18 cellular contexts compared by ENCODE assay signal in genomic region chr1:9417695-9418094, GRCh38.
A peak's percentile ranks its signal among the peaks of the same experiment; 100 is the strongest.
DNase-seq lines count a peak whose midpoint lies in the region; ATAC-seq and TF ChIP-seq lines count a peak whose summit lies in the region.
"Had no signal": no experiment of that assay in that cellular context is flagged by ENCODE, and none has a peak within 500 bp of the region (broad histone marks: within the 10 kb centered on the region; RNA-seq: fewer than 3 reads in every experiment).

No MANE protein-coding gene starts in this region.

- H3K4me3 Mint-ChIP-seq in activated CD4-positive, alpha-beta T cell treated with anti-CD3 and anti-CD28 coated beads, Interleukin-2, amount 10 ng/mL, durations not matched to agents 24 days and 14 days, result peak overlapping the region; percentile 15
- H3K4me3 Mint-ChIP-seq: activated naive CD8-positive, alpha-beta T cell had no signal

- ATAC-seq in DND-41 (ENCODE audit: insufficient read depth, low read depth) (peak; percentile 59), GM18519 (IDR thresholded peaks at IDR 0.05; ENCODE audit: low FRiP score, unreplicated experiment) (no peak), GM18870 (IDR thresholded peaks at IDR 0.05; ENCODE audit: unreplicated experiment) (no peak)
- ATAC-seq: K562, pancreas had no signal

- intact Hi-C loops in activated CD4-positive, alpha-beta T cell treated with anti-CD3 and anti-CD28 coated beads, Interleukin-2, amount 10 ng/mL, durations not matched to agents 24 days and 14 days (cut with micrococcal nuclease), result no loop called here

- H3K27ac ChIP-seq in BLaER1 (peak overlapping the region; percentile 37; the same call in 1 of the 2 replicates), DND-41 (ENCODE audit: low read length) (peak overlapping the region; percentile 89)
- no peak overlapping the region for H3K27ac ChIP-seq in effector memory CD4-positive, alpha-beta T cell (ENCODE audit: insufficient read depth, low read length, poor library complexity, severe bottlenecking)
- H3K27ac ChIP-seq: pancreas, sigmoid colon, SJSA1, suprapubic skin had no signal

- H3K4me1 ChIP-seq in BLaER1 (peaks cover 97% of the 10 kb centered on the region), DND-41 (ENCODE audit: insufficient read depth, low read length) (peaks cover 99% of the 10 kb centered on the region)
- peaks cover 38% of the 10 kb centered on the region for H3K4me1 ChIP-seq in effector memory CD4-positive, alpha-beta T cell (ENCODE audit: control insufficient read depth, insufficient read depth, low read length, poor library complexity, severe bottlenecking)
- H3K4me1 ChIP-seq: HAP-1 had no signal

- H2AFZ ChIP-seq in DND-41 (ENCODE audit: low read depth, low read length), result no peak overlapping the region

- no peaks in the 10 kb centered on the region for H3K36me3 ChIP-seq in BLaER1
- H3K36me3 ChIP-seq in DND-41 (ENCODE audit: insufficient read depth, low read length), result no peaks in the 10 kb centered on the region
- H3K36me3 ChIP-seq in effector memory CD4-positive, alpha-beta T cell (ENCODE audit: control insufficient read depth, insufficient read depth, low read length), result no peaks in the 10 kb centered on the region
- H3K36me3 ChIP-seq: HAP-1, pancreas, sigmoid colon, SJSA1, suprapubic skin had no signal

- H3K4me3 ChIP-seq in BLaER1 (no peak overlapping the region; the same call in 1 of the 2 replicates), DND-41 (ENCODE audit: low read depth in 1 of 2, low read length in 2 of 2) (peak overlapping the region in 1 of 2 experiments; percentile 52; a peak in 3 of 4 replicates)
- H3K4me3 ChIP-seq in effector memory CD4-positive, alpha-beta T cell (ENCODE audit: insufficient read depth, low read depth, low read length, poor library complexity, severe bottlenecking), result peak overlapping the region; percentile 32
- H3K4me3 ChIP-seq: HAP-1, K562, pancreas, sigmoid colon, SJSA1, suprapubic skin had no signal

- no peaks in the 10 kb centered on the region for H3K9me3 Mint-ChIP-seq in activated CD4-positive, alpha-beta T cell treated with anti-CD3 and anti-CD28 coated beads, Interleukin-2, amount 10 ng/mL, durations not matched to agents 24 days and 14 days

- peaks cover 50% of the 10 kb centered on the region for H3K4me1 Mint-ChIP-seq in activated CD4-positive, alpha-beta T cell treated with anti-CD3 and anti-CD28 coated beads, Interleukin-2, amount 10 ng/mL, durations not matched to agents 24 days and 14 days

- H4K20me1 ChIP-seq in BLaER1, result 0 out of 2 replicates have a peak, but pooled peaks cover 5% of the 10 kb centered on the region
- H4K20me1 ChIP-seq in DND-41 (ENCODE audit: insufficient read depth, low read length), result no peaks in the 10 kb centered on the region

- peaks cover 21% of the 10 kb centered on the region for H3K27me3 Mint-ChIP-seq in activated CD4-positive, alpha-beta T cell treated with anti-CD3 and anti-CD28 coated beads, Interleukin-2, amount 10 ng/mL, durations not matched to agents 24 days and 14 days

- peaks cover 2% of the 10 kb centered on the region for H3K36me3 Mint-ChIP-seq in activated CD4-positive, alpha-beta T cell treated with anti-CD3 and anti-CD28 coated beads, Interleukin-2, amount 10 ng/mL, durations not matched to agents 24 days and 14 days (ENCODE audit: low read depth)
- H3K36me3 Mint-ChIP-seq: activated naive CD8-positive, alpha-beta T cell had no signal

- peak overlapping the region; percentile 20 for H3K27ac Mint-ChIP-seq in activated CD4-positive, alpha-beta T cell treated with anti-CD3 and anti-CD28 coated beads, Interleukin-2, amount 10 ng/mL, durations not matched to agents 24 days and 14 days
- H3K27ac Mint-ChIP-seq: activated naive CD8-positive, alpha-beta T cell had no signal

- peaks cover 29% of the 10 kb centered on the region for H3K79me2 ChIP-seq in DND-41 (ENCODE audit: insufficient read depth, low read length)

- H3K9ac ChIP-seq in BLaER1 (no peak overlapping the region), DND-41 (ENCODE audit: low read depth, low read length) (peak overlapping the region; percentile 48)

- peak; percentile 90 for DNase-seq in DND-41
- peak; percentile 64 for DNase-seq in activated CD4-positive, alpha-beta T cell treated with anti-CD3 and anti-CD28 coated beads, Interleukin-2, amount 10 ng/mL, durations not matched to agents 24 days and 14 days
- no peak for DNase-seq in effector memory CD4-positive, alpha-beta T cell
- DNase-seq in NCI-H1417 (lab: John Stamatoyannopoulos, UW), result no peak
- no peak for DNase-seq in activated CD4-positive, CD25-positive, alpha-beta regulatory T cell treated with anti-CD3 and anti-CD28 coated beads, Interleukin-2, amount 50 U/mL, for 72 hours
- DNase-seq: head of caudate nucleus, NCI-H1048, NCI-H69, pancreas, sigmoid colon had no signal

- peaks cover 16% of the 10 kb centered on the region; the same call in 1 of the 2 replicates for H3K27me3 ChIP-seq in BLaER1
- no peaks in the 10 kb centered on the region for H3K27me3 ChIP-seq in DND-41 (ENCODE audit: insufficient read depth, low read length, poor library complexity)
- H3K27me3 ChIP-seq in effector memory CD4-positive, alpha-beta T cell (replicated peaks; ENCODE audit: control insufficient read depth, insufficient read depth, low read length, poor library complexity, severe bottlenecking), result no peaks in the 10 kb centered on the region
- H3K27me3 ChIP-seq: pancreas, sigmoid colon, SJSA1, suprapubic skin had no signal

- H3K9me3 ChIP-seq in BLaER1 (0 out of 2 replicates have a peak, but pooled peaks cover 2% of the 10 kb centered on the region), DND-41 (ENCODE audit: insufficient read depth, low read length, severe bottlenecking) (no peaks in the 10 kb centered on the region)
- no peaks in the 10 kb centered on the region for H3K9me3 ChIP-seq in effector memory CD4-positive, alpha-beta T cell (ENCODE audit: control insufficient read depth, low read length)
- H3K9me3 ChIP-seq: HAP-1, pancreas, sigmoid colon, SJSA1, suprapubic skin had no signal

- H3K4me2 ChIP-seq in BLaER1 (peak overlapping the region; percentile 75), DND-41 (ENCODE audit: insufficient read depth, low read length) (peak overlapping the region; percentile 59)

- no peak for TF ChIP-seq CTCF in DND-41 (IDR thresholded peaks at IDR 0.05; ENCODE audit: borderline replicate concordance, extremely low read depth, low read length, poor library complexity, severe bottlenecking)

Comparison
In these comparisons a context has a peak if more than half of its experiments do, and no peak if none do; other contexts are left out.
1. DNase-seq: peak in DND-41 (single experiment) and activated CD4-positive, alpha-beta T cell treated with anti-CD3 and anti-CD28 coated beads, Interleukin-2, amount 10 ng/mL, durations not matched to agents 24 days and 14 days (single experiment); none in effector memory CD4-positive, alpha-beta T cell (0 of 3), NCI-H1417 (0 of 3) and activated CD4-positive, CD25-positive, alpha-beta regulatory T cell treated with anti-CD3 and anti-CD28 coated beads, Interleukin-2, amount 50 U/mL, for 72 hours (single experiment).